In genomic region chr17:57874434-57875108, GRCh38 we compare ENCODE assay signal across 8 cellular contexts. TPM values are rescaled to one million over a fixed set of nuclear protein-coding genes. Genes with fewer than 3 reads are reported as not detected.
A peak's percentile ranks its signal among the peaks of the same experiment; 100 is the strongest.
DNase-seq lines count a peak whose midpoint lies in the region; ATAC-seq and TF ChIP-seq lines count a peak whose summit lies in the region.

No MANE protein-coding gene starts in this region.

- H3K79me2 ChIP-seq in MM.1S (ENCODE audit: low read length) = no peaks in the 10 kb centered on the region

- no peaks in the 10 kb centered on the region for H3K9me2 ChIP-seq in MM.1S (replicated peaks; ENCODE audit: insufficient read depth, low read length)

- H3K79me1 ChIP-seq in neuronal stem cell (ENCODE audit: low read depth, low read length) = peaks cover 4% of the 10 kb centered on the region

- peak; percentile 46 to 80 for ATAC-seq in activated naive CD4-positive, alpha-beta T cell treated with anti-CD3 and anti-CD28 coated beads, Interleukin-2, amount 50 U/mL, for 72 hours
- ATAC-seq in HG03097 (IDR thresholded peaks at IDR 0.05; ENCODE audit: low FRiP score, unreplicated experiment) (no peak), GM18505 (IDR thresholded peaks at IDR 0.05; ENCODE audit: unreplicated experiment) (no peak)

- H4K8ac ChIP-seq in neuronal stem cell (ENCODE audit: low read depth, low read length) = no peak overlapping the region

- no peaks in the 10 kb centered on the region for H3K9me3 Mint-ChIP-seq in activated naive CD4-positive, alpha-beta T cell treated with anti-CD3 and anti-CD28 coated beads, Interleukin-2, amount 50 U/mL, for 72 hours

- H3K4me3 ChIP-seq in AG10803 (ENCODE audit: low read length) (peak overlapping the region; percentile 28), MM.1S (ENCODE audit: low read length) (no peak overlapping the region), neuronal stem cell (ENCODE audit: low read length in 2 of 2) (no peak overlapping the region), vagina (peak overlapping the region; percentile 1 to 8)

- H3K9me3 ChIP-seq in MM.1S (replicated peaks; ENCODE audit: insufficient read depth, low read length) (no peaks in the 10 kb centered on the region), neuronal stem cell (replicated peaks in 1 of 2; ENCODE audit: control insufficient read depth in 2 of 2, insufficient read depth in 1 of 2, low read depth in 1 of 2, low read length in 2 of 2) (no peaks in the 10 kb centered on the region), vagina (no peaks in the 10 kb centered on the region)

- H3K4me2 ChIP-seq in MM.1S (ENCODE audit: low read depth, low read length) = peak overlapping the region; percentile 38
- peak overlapping the region; percentile 34 for H3K4me2 ChIP-seq in neuronal stem cell (ENCODE audit: insufficient read depth, low read length, poor library complexity, severe bottlenecking)

- H3K27me3 ChIP-seq in MM.1S (replicated peaks; ENCODE audit: insufficient read depth, low read length) = no peaks in the 10 kb centered on the region
- H3K27me3 ChIP-seq in neuronal stem cell (ENCODE audit: control insufficient read depth in 3 of 3, insufficient read depth in 3 of 3, low read depth in 1 of 3, low read length in 3 of 3) = no peaks in the 10 kb centered on the region
- no peaks in the 10 kb centered on the region for H3K27me3 ChIP-seq in vagina

- peak overlapping the region; percentile 78 for H3K14ac ChIP-seq in neuronal stem cell (ENCODE audit: low read length)

- H2BK15ac ChIP-seq in neuronal stem cell (ENCODE audit: low read length) = peak overlapping the region; percentile 99

- H3F3A ChIP-seq in MM.1S (ENCODE audit: insufficient read depth, low read length) = peaks cover 5% of the 10 kb centered on the region; the same call in 1 of the 2 replicates

- peak overlapping the region; percentile 81 for H2BK120ac ChIP-seq in neuronal stem cell (ENCODE audit: low read depth, low read length)

- H4K91ac ChIP-seq in neuronal stem cell (ENCODE audit: low read depth, low read length, poor library complexity) = no peak overlapping the region

- H3K36me3 ChIP-seq in MM.1S (replicated peaks; ENCODE audit: insufficient read depth, low read length) (no peaks in the 10 kb centered on the region), neuronal stem cell (replicated peaks in 1 of 2; ENCODE audit: control insufficient read depth in 2 of 2, insufficient read depth in 2 of 2, low read length in 2 of 2) (peaks cover 17 to 84% of the 10 kb centered on the region in 2 donors), vagina (peaks cover 0 to 16% of the 10 kb centered on the region in 2 donors)

- no CpG with 5 or more reads among the region's 30 CpGs for WGBS in neuronal stem cell (ENCODE audit: extremely low coverage in 2 of 2, insufficient read length in 2 of 2, insufficient replicate concordance in 1 of 2), 2 donors

- H2AFZ ChIP-seq in MM.1S (ENCODE audit: low read length) (peak overlapping the region; percentile 23; the same call in 1 of the 2 replicates), neuronal stem cell (ENCODE audit: low read length) (peak overlapping the region; percentile 61)

- no peak for TF ChIP-seq CTCF in AG10803 (conservative IDR thresholded peaks at IDR 0.05; ENCODE audit: low read length)
- TF ChIP-seq CTCF in MM.1S (IDR thresholded peaks at IDR 0.05; ENCODE audit: low read length) = no peak
- TF ChIP-seq CTCF in vagina (IDR thresholded peaks at IDR 0.05) = no peak

- H3K4me1 ChIP-seq in MM.1S (ENCODE audit: low read length) (peaks cover 30% of the 10 kb centered on the region), neuronal stem cell (ENCODE audit: control insufficient read depth in 2 of 2, insufficient read depth in 1 of 2, low read depth in 1 of 2, low read length in 2 of 2) (peaks cover 34% of the 10 kb centered on the region in 2 donors), vagina (peaks cover 79% of the 10 kb centered on the region)

- H2BK12ac ChIP-seq in neuronal stem cell (ENCODE audit: low read length) = peak overlapping the region; percentile 35

- H3K27ac Mint-ChIP-seq in activated naive CD4-positive, alpha-beta T cell treated with anti-CD3 and anti-CD28 coated beads, Interleukin-2, amount 50 U/mL, for 72 hours = no peak overlapping the region

- H3K4ac ChIP-seq in neuronal stem cell (ENCODE audit: low read length) = peak overlapping the region; percentile 56

- peak overlapping the region; percentile 94 for H3K18ac ChIP-seq in neuronal stem cell (ENCODE audit: low read length)

- intact Hi-C loops in vagina (cut with DNase I) = loop anchor here (5.0 kb wide), 1 partner anchor 113 kb away; the partner anchor contains the start of gene VEZF1

- H3K36me3 Mint-ChIP-seq in activated naive CD4-positive, alpha-beta T cell treated with anti-CD3 and anti-CD28 coated beads, Interleukin-2, amount 50 U/mL, for 72 hours = no peaks in the 10 kb centered on the region

- no peaks in the 10 kb centered on the region for H4K20me1 ChIP-seq in MM.1S (ENCODE audit: insufficient read depth, low read length)

- H2AK5ac ChIP-seq in neuronal stem cell (ENCODE audit: low read depth, low read length) = peak overlapping the region; percentile 99

- no peak for TF ChIP-seq POLR2A in vagina (IDR thresholded peaks at IDR 0.05)
- TF ChIP-seq POLR2A in GM18505 (IDR thresholded peaks at IDR 0.05; ENCODE audit: borderline replicate concordance, extremely low read depth, insufficient read depth, insufficient read length) = no peak

- H3K23ac ChIP-seq in neuronal stem cell (ENCODE audit: low read depth, low read length, poor library complexity) = peak overlapping the region; percentile 38

- peak overlapping the region; percentile 5; the same call in 1 of the 2 replicates for H3K27ac ChIP-seq in MM.1S (ENCODE audit: low read length)
- H3K27ac ChIP-seq in neuronal stem cell (replicated peaks; ENCODE audit: low read length) = peak overlapping the region; percentile 76
- peak overlapping the region; percentile 82 for H3K27ac ChIP-seq in vagina

- H3K9ac ChIP-seq in MM.1S (ENCODE audit: low read length) (peak overlapping the region; percentile 12; the same call in 1 of the 2 replicates), neuronal stem cell (ENCODE audit: low read depth, low read length, poor library complexity) (peak overlapping the region; percentile 73)

- H2BK5ac ChIP-seq in neuronal stem cell (ENCODE audit: low read length) = peak overlapping the region; percentile 95

- peak; percentile 94 for DNase-seq in AG10803 (ENCODE audit: low read depth)
- DNase-seq in MM.1S = no peak
- peak in 1 of 2 donors; percentile 29 for DNase-seq in activated naive CD4-positive, alpha-beta T cell treated with anti-CD3 and anti-CD28 coated beads, Interleukin-2, amount 50 U/mL, for 72 hours (ENCODE audit: low spot score in 2 of 2)
- DNase-seq in globus pallidus (ENCODE audit: low spot score) = peak; percentile 84
- peak; percentile 78 for DNase-seq in neuronal stem cell (ENCODE audit: low spot score)
- DNase-seq in vagina (ENCODE audit: extremely low spot score in 2 of 2) = no peak

RNA-seq across cellular contexts. Expression of gene MRPS23, which starts 24.7 kb away (rescaled TPM):
- total RNA-seq in activated naive CD4-positive, alpha-beta T cell treated with anti-CD3 and anti-CD28 coated beads, Interleukin-2, amount 50 U/mL, for 72 hours = 10 to 100 TPM; 43.1 to 57.7 TPM
- polyA plus RNA-seq in neuronal stem cell (2013, experiment 1 of 2) = 21.6 TPM
- polyA plus RNA-seq in neuronal stem cell (2013, experiment 2 of 2) = 19.9 TPM
- total RNA-seq in vagina = 6.9 TPM

Comparison
In these comparisons a context has a peak if more than half of its experiments do, and no peak if none do; other contexts are left out.
1. DNase-seq: peak in AG10803 (single experiment), globus pallidus (single experiment) and neuronal stem cell (single experiment); none in MM.1S (single experiment) and vagina (0 of 2).
2. H3K4me3 ChIP-seq: peak in AG10803 (single experiment) and vagina (2 of 2); none in MM.1S (single experiment) and neuronal stem cell (0 of 2).
3. H3K27ac ChIP-seq: peak in every context shown above with its lines; median percentile 82 in vagina; 76 in neuronal stem cell; 5 in MM.1S.
4. ATAC-seq: peak in activated naive CD4-positive, alpha-beta T cell treated with anti-CD3 and anti-CD28 coated beads, Interleukin-2, amount 50 U/mL, for 72 hours (2 of 2); none in HG03097 (single experiment) and GM18505 (single experiment).